23 cellular contexts compared by ENCODE assay signal in the genomic region with DNA sequence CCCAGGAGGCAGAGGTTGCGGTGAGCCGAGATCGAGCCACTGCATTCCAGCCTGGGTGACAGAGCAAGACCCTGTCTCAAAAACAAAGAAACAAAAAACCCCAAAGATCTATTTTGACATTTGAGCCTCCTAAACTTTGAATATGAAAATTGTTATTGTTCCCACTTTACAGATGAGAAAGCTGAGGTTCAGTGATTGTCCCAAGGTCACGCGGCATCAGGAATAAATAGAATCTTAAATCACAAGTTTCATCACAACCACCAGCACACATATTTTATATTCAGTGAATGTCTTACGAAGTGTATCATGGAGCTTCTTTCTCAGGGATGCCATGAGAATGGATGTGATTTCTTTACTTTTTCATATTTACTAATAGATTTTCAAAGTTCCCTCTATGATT. TPM values are rescaled to one million over a fixed set of nuclear protein-coding genes. Genes with fewer than 3 reads are reported as not detected.
A peak's percentile ranks its signal among the peaks of the same experiment; 100 is the strongest.
DNase-seq lines count a peak whose midpoint lies in the region; ATAC-seq, FAIRE-seq and TF ChIP-seq lines count a peak whose summit lies in the region.
"Had no signal": no experiment of that assay in that cellular context is flagged by ENCODE, and none has a peak within 500 bp of the region (broad histone marks: within the 10 kb centered on the region; RNA-seq: fewer than 3 reads in every experiment).

No MANE protein-coding gene starts in this region.

- WGBS in GM12878 (ENCODE audit: insufficient coverage, insufficient replicate concordance, low lambda C conversion rate, missing lambda C conversion rate): 92% methylated on average over 6 of the region's 6 CpGs
- WGBS in body of pancreas, 2 donors: 86 to 87% methylated on average over 6 of the region's 6 CpGs
- WGBS in pancreas, 2 donors: 87 to 96% methylated on average over 6 of the region's 6 CpGs
- 94 to 97% methylated on average over 3 to 5 of the region's 6 CpGs for WGBS in endodermal cell (ENCODE audit: insufficient coverage in 1 of 2, insufficient read length in 1 of 2), 2 experiments

- no peaks in the 10 kb centered on the region for H3K4me1 ChIP-seq in GM12878 (ENCODE audit: control insufficient read depth, insufficient read depth, low read length)
- peaks cover 65% of the 10 kb centered on the region for H3K4me1 ChIP-seq in body of pancreas
- H3K4me1 ChIP-seq in pancreas: peaks cover 10 to 27% (median 10%) of the 10 kb centered on the region in 3 donors
- peaks cover 16% of the 10 kb centered on the region for H3K4me1 ChIP-seq in endodermal cell (ENCODE audit: control insufficient read depth, insufficient read depth, low read length)
- H3K4me1 ChIP-seq: BE2C had no signal

- no peak overlapping the region for H3K4me3 Mint-ChIP-seq in endodermal cell
- H3K4me3 Mint-ChIP-seq: CD4-positive, alpha-beta memory T cell; HFFc6 had no signal

- no peak overlapping the region for H2AFZ ChIP-seq in GM12878 (ENCODE audit: control insufficient read depth, low read depth, low read length)

- H3K4me3 ChIP-seq in GM12878 (no peak overlapping the region), body of pancreas (no peak overlapping the region), pancreas (no peak overlapping the region), endodermal cell (ENCODE audit: low read length) (no peak overlapping the region)
- H3K4me3 ChIP-seq: A549; BLaER1 treated with 17β-estradiol and CSF1 and Interleukin-3, amounts not matched to agents 10 nM and 100 nM; HAP-1 had no signal

- no peaks in the 10 kb centered on the region for H3K9me3 Mint-ChIP-seq in endodermal cell
- H3K9me3 Mint-ChIP-seq: CD4-positive, alpha-beta memory T cell; HFFc6 had no signal

- H3K36me3 Mint-ChIP-seq in endodermal cell (ENCODE audit: low read depth): no peaks in the 10 kb centered on the region

- ATAC-seq in GM12878: no peak
- ATAC-seq in body of pancreas: no peak
- no peak for ATAC-seq in pancreas
- ATAC-seq: A549 had no signal

- H3K4me1 Mint-ChIP-seq in endodermal cell: peaks cover 27% of the 10 kb centered on the region

- no peak overlapping the region for H3K4me2 ChIP-seq in GM12878 (ENCODE audit: control insufficient read depth, insufficient read depth)
- H3K4me2 ChIP-seq: BLaER1 treated with 17β-estradiol and CSF1 and Interleukin-3, amounts not matched to agents 10 nM and 100 nM had no signal

- DNase-seq in GM12878 (ENCODE audit: low read depth, low spot score) (no peak), body of pancreas (no peak), pancreas (no peak), activated gamma-delta T cell (lab: John Stamatoyannopoulos, UW) (no peak), NCI-H2227 treated with DMSO at 0.1 percent for 48 hours (lab: John Stamatoyannopoulos, UW) (no peak), endodermal cell (no peak)
- DNase-seq: 8988T; ACHN; AML-193; BE2C; Calu3; CD4-positive, alpha-beta memory T cell; COR-L47; DMS53; DMS79 treated with DMSO at 0.1 percent for 48 hours; GF-D8; GOT3; HFFc6 had no signal

- intact Hi-C loops in GM12878 (cut with micrococcal nuclease; ENCODE audit: unreplicated experiment) (loop anchor here (10.0 kb wide), 1 partner anchor 309 kb away; no protein-coding TSS in a partner anchor), body of pancreas (cut with DNase I) (no loop called here), pancreas (cut with DNase I) (loop anchor here in 1 of 3 donors (10.0 kb wide), 1 partner anchor 309 kb away; no protein-coding TSS in a partner anchor)

- in situ Hi-C loops in GM12878 (cut with MboI): no loop called here

- no peak for TF ChIP-seq EP300 in GM12878 (IDR thresholded peaks at IDR 0.05; ENCODE audit: borderline replicate concordance in 1 of 2, control insufficient read depth in 1 of 2, low read depth in 2 of 2, low read length in 2 of 2)

- no peaks in the 10 kb centered on the region for H3K9me3 ChIP-seq in GM12878 (replicated peaks; ENCODE audit: control insufficient read depth, insufficient read depth, low read length)
- H3K9me3 ChIP-seq in body of pancreas: no peaks in the 10 kb centered on the region
- no peaks in the 10 kb centered on the region for H3K9me3 ChIP-seq in pancreas
- no peaks in the 10 kb centered on the region for H3K9me3 ChIP-seq in endodermal cell (ENCODE audit: control insufficient read depth, low read length)
- H3K9me3 ChIP-seq: A549; BE2C; BLaER1 treated with 17β-estradiol and CSF1 and Interleukin-3, amounts not matched to agents 10 nM and 100 nM; HAP-1 had no signal

- H3K79me2 ChIP-seq in GM12878 (ENCODE audit: control insufficient read depth, insufficient read depth, low read length): no peaks in the 10 kb centered on the region

- H3K27me3 ChIP-seq in GM12878 (replicated peaks in 1 of 2; ENCODE audit: control insufficient read depth in 2 of 2, insufficient read depth in 2 of 2, low read length in 1 of 2) (peaks cover 2 to 4% of the 10 kb centered on the region in 2 experiments; a peak in 3 of 4 replicates), body of pancreas (no peaks in the 10 kb centered on the region), pancreas (no peaks in the 10 kb centered on the region), endodermal cell (ENCODE audit: control insufficient read depth, insufficient read depth, low read length, poor library complexity, severe bottlenecking) (no peaks in the 10 kb centered on the region)
- H3K27me3 ChIP-seq: BLaER1 treated with 17β-estradiol and CSF1 and Interleukin-3, amounts not matched to agents 10 nM and 100 nM had no signal

- FAIRE-seq in GM12878 (lab: Jason Lieb, UNC) (peak; percentile 7), pancreas (lab: Jason Lieb, UNC) (no peak)
- FAIRE-seq: A549, GM12892, H54 had no signal

- RAD21 ChIA-PET in GM12878 (lab: Charles Lee; ENCODE audit: unreplicated experiment): no interaction called here

- SMC1A ChIA-PET in GM12878 (lab: Charles Lee; ENCODE audit: uncharacterized antibody, unreplicated experiment): interaction anchor here (0.6 kb wide), 1 partner anchor 103 kb away, joined by 4 read pairs; no protein-coding TSS in a partner anchor

- CTCF ChIA-PET in GM12878 (lab: Yijun Ruan, JAX): interaction anchor here (0.5 to 2.0 kb wide), 3 partner anchors 18 to 311 kb away, joined by 3 to 5 read pairs (median 3); no protein-coding TSS in a partner anchor

- POLR2A ChIA-PET in GM12878 (lab: Charles Lee): interaction anchor here (1.5 kb wide), 1 partner anchor 16 kb away, joined by 3 read pairs; no protein-coding TSS in a partner anchor

- H3K36me3 ChIP-seq in GM12878 (ENCODE audit: control insufficient read depth in 2 of 2, insufficient read depth in 2 of 2, low read length in 1 of 2): no peaks in the 10 kb centered on the region
- H3K36me3 ChIP-seq in body of pancreas (replicated peaks in 1 of 2; ENCODE audit: insufficient read depth in 1 of 2, low read depth in 2 of 2): no peaks in the 10 kb centered on the region
- H3K36me3 ChIP-seq in pancreas: no peaks in the 10 kb centered on the region
- H3K36me3 ChIP-seq in endodermal cell (ENCODE audit: control insufficient read depth, insufficient read depth, low read length): no peaks in the 10 kb centered on the region
- H3K36me3 ChIP-seq: BE2C; BLaER1 treated with 17β-estradiol and CSF1 and Interleukin-3, amounts not matched to agents 10 nM and 100 nM; HAP-1 had no signal

- H3K27ac ChIP-seq in GM12878 (ENCODE audit: control insufficient read depth, insufficient read depth) (no peak overlapping the region), body of pancreas (peak overlapping the region; percentile 79 to 94 (median 82)), pancreas (peak overlapping the region; percentile 47 to 82 (median 64)), endodermal cell (ENCODE audit: low read depth, low read length) (no peak overlapping the region)
- H3K27ac ChIP-seq: A549; BLaER1 treated with 17β-estradiol and CSF1 and Interleukin-3, amounts not matched to agents 10 nM and 100 nM had no signal

- BruUV-seq in GM12878 (replicated peaks; lab: Mats Ljungman, UMichigan): no TSS peak

- H3K27me3 Mint-ChIP-seq in endodermal cell (ENCODE audit: insufficient read depth): peaks cover 17% of the 10 kb centered on the region
- H3K27me3 Mint-ChIP-seq: CD4-positive, alpha-beta memory T cell had no signal

- TF ChIP-seq CTCF in GM12878 (IDR thresholded peaks at IDR 0.05 in 2 of 3, conservative IDR thresholded peaks at IDR 0.05 in 1 of 3; ENCODE audit: control insufficient read depth in 2 of 3, extremely low read depth in 1 of 3, insufficient read depth in 1 of 3, low read depth in 3 of 3, low read length in 3 of 3) (no peak), body of pancreas (IDR thresholded peaks at IDR 0.05) (no peak), pancreas (IDR thresholded peaks at IDR 0.05) (no peak), endodermal cell (conservative IDR thresholded peaks at IDR 0.05) (no peak)

- TF ChIP-seq RAD21 in GM12878 (IDR thresholded peaks at IDR 0.05; ENCODE audit: insufficient read depth, low read depth, low read length): no peak

- TF ChIP-seq POLR2A in GM12878 (IDR thresholded peaks at IDR 0.05; ENCODE audit: low read depth, low read length): no peak
- TF ChIP-seq POLR2A in body of pancreas (IDR thresholded peaks at IDR 0.05): no peak

- H3K9ac ChIP-seq in GM12878 (ENCODE audit: control insufficient read depth, insufficient read depth, low read length): no peak overlapping the region
- no peak overlapping the region for H3K9ac ChIP-seq in endodermal cell (ENCODE audit: extremely low read depth, low read length, poor library complexity, severe bottlenecking)
- H3K9ac ChIP-seq: BLaER1 treated with 17β-estradiol and CSF1 and Interleukin-3, amounts not matched to agents 10 nM and 100 nM had no signal

- H4K20me1 ChIP-seq in GM12878 (ENCODE audit: control insufficient read depth, insufficient read depth): 0 out of 2 replicates have a peak, but pooled peaks cover 3% of the 10 kb centered on the region

- H3K27ac Mint-ChIP-seq in endodermal cell: no peak overlapping the region
- H3K27ac Mint-ChIP-seq: CD4-positive, alpha-beta memory T cell; HFFc6 had no signal

RNA-seq across cellular contexts. Expression of gene LRIG1, which starts 5.3 kb away (rescaled TPM):
- total RNA-seq in GM12878 (2013; cell fraction: nucleolus; rRNA removed): 4.9 and 5.9 TPM in 2 replicates
- total RNA-seq in GM12878 (2014; rRNA removed) (10.5 and 11.8 TPM in 2 replicates), GM12878 (2014; rRNA removed; fragmentation: Illumina TruSeq; extraction: Trizol) (5.8 and 6.5 TPM in 2 replicates), GM12878 (2021) (11.2 and 12.5 TPM in 2 replicates), body of pancreas (100 to 1,000 TPM; 111 to 114 TPM), pancreas (100 to 1,000 TPM in 1 of 6 donors, 10 to 100 TPM in 5; 57.8 to 104 (median 80.5) TPM), endodermal cell (10 to 100 TPM; 37.5 to 42.3 TPM)
- polyA plus RNA-seq in GM12878 (2011; ENCODE audit: low read depth): 12.4 TPM
- polyA plus RNA-seq in GM12878 (2011; rRNA removed) (12.3 and 16.4 TPM in 2 replicates), GM12878 (2014; fragmentation: Illumina TruSeq; extraction: Trizol) (11.4 and 15.6 TPM in 2 replicates), GM12878 (2014; fragmentation: Nextera tagmentation; extraction: Ambion mirVana) (1 to 10 TPM in 1 of 2 experiments, under 1 TPM in 1; 0.84 to 2.5 TPM), GM12878 (2014; rRNA removed) (7.2 and 9.7 TPM in 2 replicates), GM12878 (2016; fragmentation: Nextera tagmentation; extraction: Ambion mirVana) (1 to 10 TPM; 4.5 to 5.2 TPM), pancreas (10 to 100 TPM; 32.7 to 35.8 TPM)
- 17.1 and 18.0 TPM in 2 replicates for polyA plus RNA-seq in GM12878 (2011; cell fraction: cytosol; rRNA removed)
- 52.5 and 61.5 TPM in 2 replicates for polyA plus RNA-seq in GM12878 (2011; cell fraction: nucleus; rRNA removed)
- polyA plus RNA-seq in GM12878 (2012): 8.3 and 10.2 TPM in 2 replicates
- polyA minus RNA-seq in GM12878 (2011; rRNA and poly(A)+ RNA removed): 44.8 and 51.0 TPM in 2 replicates
- 13.2 and 15.9 TPM in 2 replicates for polyA minus RNA-seq in GM12878 (2011; cell fraction: cytosol; rRNA and poly(A)+ RNA removed)
- 33.5 and 46.4 TPM in 2 replicates for polyA minus RNA-seq in GM12878 (2011; cell fraction: nucleus; rRNA and poly(A)+ RNA removed)
- 119 TPM for polyA plus RNA-seq in endodermal cell (2013, experiment 1 of 2)
- 96.5 TPM for polyA plus RNA-seq in endodermal cell (2013, experiment 2 of 2)

Comparison
In these comparisons a context has a peak if more than half of its experiments do, and no peak if none do; other contexts are left out.
1. H3K27ac ChIP-seq: peak in body of pancreas (4 of 4) and pancreas (4 of 4); none in GM12878 (single experiment) and endodermal cell (single experiment).